29 cellular contexts compared by ENCODE assay signal in the genomic region with DNA sequence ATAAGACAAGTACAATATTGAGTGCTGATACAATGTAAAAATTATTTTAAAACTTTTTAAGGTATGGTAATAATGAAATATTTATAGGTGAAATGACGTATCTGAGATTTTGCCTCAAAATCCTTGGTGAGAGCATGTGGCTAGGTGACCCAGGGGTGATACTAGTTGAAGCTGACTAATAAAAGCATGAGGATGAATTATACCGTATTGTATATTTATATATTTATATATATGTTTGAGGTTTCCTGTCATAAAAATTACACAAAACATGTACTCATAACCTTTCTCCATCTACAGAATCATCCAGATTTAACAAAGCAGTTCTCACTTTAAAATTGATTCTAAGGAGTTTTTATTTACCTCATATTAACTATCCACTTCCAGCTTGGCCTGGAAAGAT.
"Had no signal": no experiment of that assay in that cellular context is flagged by ENCODE, and none has a peak within 500 bp of the region (broad histone marks: within the 10 kb centered on the region; RNA-seq: fewer than 3 reads in every experiment).

No MANE protein-coding gene starts in this region.

- H3K4me3 ChIP-seq: adrenal gland, body of pancreas, esophagus muscularis mucosa, gastrocnemius medialis, heart left ventricle had no signal

- DNase-seq: activated CD4-positive, alpha-beta memory T cell treated with anti-CD3 and anti-CD28 coated beads for 36 hours; activated CD4-positive, alpha-beta T cell treated with anti-CD3 and anti-CD28 coated beads for 36 hours; activated CD4-positive, alpha-beta T cell treated with anti-CD3 and anti-CD28 coated beads, Interleukin-2, amount 10 ng/mL, durations not matched to agents 24 days and 14 days; activated CD4-positive, CD25-positive, alpha-beta regulatory T cell; activated CD4-positive, CD25-positive, alpha-beta regulatory T cell treated with anti-CD3 and anti-CD28 coated beads, Interleukin-2, amount 50 U/mL, for 72 hours; activated CD8-positive, alpha-beta memory T cell treated with anti-CD3 and anti-CD28 coated beads, Interleukin-2, amount 10 ng/mL, durations not matched to agents 7 days and 5 days; activated CD8-positive, alpha-beta memory T cell treated with anti-CD3 and anti-CD28 coated beads, Interleukin-2, amount 50 U/mL, for 4 hours; activated CD8-positive, alpha-beta T cell treated with anti-CD3 and anti-CD28 coated beads, Interleukin-2, amount 10 ng/mL, durations not matched to agents 7 days and 5 days; activated effector memory CD4-positive, alpha-beta T cell treated with anti-CD3 and anti-CD28 coated beads, Interleukin-2, amount 50 U/mL, for 16 hours; activated naive CD4-positive, alpha-beta T cell treated with anti-CD3 and anti-CD28 coated beads for 36 hours; activated naive CD8-positive, alpha-beta T cell treated with anti-CD3 and anti-CD28 coated beads for 36 hours; activated naive CD8-positive, alpha-beta T cell treated with anti-CD3 and anti-CD28 coated beads, Interleukin-2, amount 50 U/mL, for 24 hours; activated T-cell treated with anti-CD3 and anti-CD28 coated beads, Interleukin-2, amount 50 U/mL, for 1 hour; activated T-cell treated with anti-CD3 and anti-CD28 coated beads, Interleukin-2, amount 50 U/mL, for 48 hours; adrenal gland; amygdala; aorta; body of pancreas; cortex of kidney; dermis blood vessel endothelial cell; effector CD4-positive, alpha-beta T cell; effector memory CD8-positive, alpha-beta T cell; erythroblast; foreskin keratinocyte; gastrocnemius medialis; glutamatergic neuron; heart left ventricle; T-helper 2 cell had no signal

- H3K36me3 ChIP-seq: adrenal gland, esophagus muscularis mucosa, gastrocnemius medialis, heart left ventricle had no signal

- ATAC-seq: activated CD4-positive, alpha-beta T cell treated with anti-CD3 and anti-CD28 coated beads for 36 hours; activated CD8-positive, alpha-beta memory T cell treated with anti-CD3 and anti-CD28 coated beads, Interleukin-2, amount 10 ng/mL, durations not matched to agents 7 days and 5 days; activated CD8-positive, alpha-beta T cell treated with anti-CD3 and anti-CD28 coated beads, Interleukin-2, amount 10 ng/mL, durations not matched to agents 7 days and 5 days; activated naive CD8-positive, alpha-beta T cell treated with anti-CD3 and anti-CD28 coated beads, Interleukin-2, amount 50 U/mL, for 24 hours; body of pancreas; effector memory CD8-positive, alpha-beta T cell; foreskin keratinocyte; gastrocnemius medialis; heart left ventricle had no signal

- H3K9me3 ChIP-seq: adrenal gland, body of pancreas, esophagus muscularis mucosa, gastrocnemius medialis had no signal

- H3K4me1 ChIP-seq: adrenal gland, body of pancreas, esophagus muscularis mucosa, gastrocnemius medialis, heart left ventricle had no signal

- H3K27me3 ChIP-seq: adrenal gland, body of pancreas, esophagus muscularis mucosa, foreskin keratinocyte, gastrocnemius medialis, heart left ventricle had no signal

- H3K27ac ChIP-seq: adrenal gland, body of pancreas, esophagus muscularis mucosa, foreskin keratinocyte, gastrocnemius medialis, heart left ventricle had no signal
